In the genomic region with DNA sequence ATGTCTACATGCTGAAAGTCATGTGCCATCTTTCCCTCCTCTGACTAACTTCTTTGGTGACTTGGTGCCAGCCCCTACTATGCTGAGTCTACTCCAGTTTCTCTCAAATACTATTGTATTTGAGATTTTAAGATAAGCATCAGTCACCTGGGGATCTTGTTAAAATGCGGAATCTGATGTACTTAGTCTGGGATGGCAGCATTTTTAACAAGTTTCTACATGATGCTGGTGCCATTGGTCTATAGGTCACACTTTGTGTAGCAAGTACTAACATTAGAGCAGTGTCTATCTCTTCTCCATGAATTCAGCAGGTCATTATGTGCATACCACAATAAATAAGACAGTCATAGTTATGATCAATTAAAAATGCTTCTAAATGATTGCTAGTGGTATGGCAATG, we compare ENCODE assay signal across 37 cellular contexts.
"Had no signal": no experiment of that assay in that cellular context is flagged by ENCODE, and none has a peak within 500 bp of the region (broad histone marks: within the 10 kb centered on the region; RNA-seq: fewer than 3 reads in every experiment).

No MANE protein-coding gene starts in this region.

- H3K9me3 ChIP-seq: adrenal gland, body of pancreas, breast epithelium had no signal

- H3K4me3 ChIP-seq: adrenal gland, body of pancreas, breast epithelium had no signal

- H3K4me1 ChIP-seq: breast epithelium had no signal

- ATAC-seq: activated CD8-positive, alpha-beta T cell treated with anti-CD3 and anti-CD28 coated beads for 36 hours; activated naive CD4-positive, alpha-beta T cell treated with anti-CD3 and anti-CD28 coated beads, Interleukin-2, amount 50 U/mL, for 72 hours; activated T-cell treated with anti-CD3 and anti-CD28 coated beads, Interleukin-2, amount 50 U/mL, for 4 hours; activated T-cell treated with anti-CD3 and anti-CD28 coated beads, Interleukin-2, amount 50 U/mL, for 72 hours; activated T-helper 17 cell treated with anti-CD3 and anti-CD28 coated beads, Interleukin-2, amount 50 U/mL, for 72 hours; body of pancreas had no signal

- H3K27ac Mint-ChIP-seq: activated B cell treated with CpG ODN at 0.5 μM for 24 hours; activated CD4-positive, alpha-beta memory T cell treated with anti-CD3 and anti-CD28 coated beads for 36 hours; activated CD4-positive, alpha-beta T cell treated with anti-CD3 and anti-CD28 coated beads, Interleukin-2, amount 10 ng/mL, durations not matched to agents 24 days and 14 days; activated CD8-positive, alpha-beta T cell treated with anti-CD3 and anti-CD28 coated beads for 36 hours; activated naive CD4-positive, alpha-beta T cell treated with anti-CD3 and anti-CD28 coated beads for 36 hours; activated naive CD4-positive, alpha-beta T cell treated with anti-CD3 and anti-CD28 coated beads, Interleukin-2, amount 50 U/mL, for 72 hours; activated naive CD8-positive, alpha-beta T cell treated with anti-CD3 and anti-CD28 coated beads for 36 hours; activated T-helper 1 cell treated with anti-CD3 and anti-CD28 coated beads, Interleukin-12 subunit alpha, Interleukin-12 subunit beta, Interleukin-2, Interleukin-4 antibody, amounts not matched to agents 30 ng/mL and 10 ng/mL and 1 ng/mL, durations not matched to agents 14 hours and 24 hours and 36 hours; activated T-helper 17 cell treated with anti-CD3 and anti-CD28 coated beads, Interleukin-2, amount 50 U/mL, for 72 hours; T-helper 1 cell treated with Interleukin-12 subunit alpha and Interleukin-12 subunit beta and Interleukin-4 antibody, amounts not matched to agents 30 μg/mL and 1 μg/mL, for 36 hours; T-helper 2 cell treated with Interferon-gamma antibody and Interleukin-4, amounts not matched to agents 5 μg/mL and 100 μg/mL, for 36 hours had no signal

- H3K4me3 Mint-ChIP-seq: activated B cell treated with CpG ODN at 0.5 μM for 24 hours; activated CD4-positive, alpha-beta memory T cell treated with anti-CD3 and anti-CD28 coated beads for 36 hours; activated CD4-positive, alpha-beta T cell treated with anti-CD3 and anti-CD28 coated beads, Interleukin-2, amount 10 ng/mL, durations not matched to agents 24 days and 14 days; activated CD8-positive, alpha-beta T cell treated with anti-CD3 and anti-CD28 coated beads for 36 hours; activated naive CD4-positive, alpha-beta T cell treated with anti-CD3 and anti-CD28 coated beads for 36 hours; activated naive CD8-positive, alpha-beta T cell treated with anti-CD3 and anti-CD28 coated beads for 36 hours; activated T-cell treated with anti-CD3 and anti-CD28 coated beads, Interleukin-2, amount 50 U/mL, for 4 hours; activated T-cell treated with anti-CD3 and anti-CD28 coated beads, Interleukin-2, amount 50 U/mL, for 72 hours; activated T-helper 1 cell treated with anti-CD3 and anti-CD28 coated beads, Interleukin-12 subunit alpha, Interleukin-12 subunit beta, Interleukin-2, Interleukin-4 antibody, amounts not matched to agents 30 ng/mL and 10 ng/mL and 1 ng/mL, durations not matched to agents 14 hours and 24 hours and 36 hours; activated T-helper 17 cell treated with anti-CD3 and anti-CD28 coated beads, Interleukin-2, amount 50 U/mL, for 72 hours; T-helper 1 cell treated with Interleukin-12 subunit alpha and Interleukin-12 subunit beta and Interleukin-4 antibody, amounts not matched to agents 30 μg/mL and 1 μg/mL, for 36 hours; T-helper 2 cell treated with Interferon-gamma antibody and Interleukin-4, amounts not matched to agents 5 μg/mL and 100 μg/mL, for 36 hours had no signal

- H3K36me3 ChIP-seq: adrenal gland, brain microvascular endothelial cell, breast epithelium had no signal

- DNase-seq: activated B cell treated with CpG ODN at 0.5 μM for 24 hours; activated CD4-positive, alpha-beta memory T cell treated with anti-CD3 and anti-CD28 coated beads for 36 hours; activated CD4-positive, alpha-beta T cell treated with anti-CD3 and anti-CD28 coated beads for 4 hours; activated CD4-positive, alpha-beta T cell treated with anti-CD3 and anti-CD28 coated beads, Interleukin-2, amount 10 ng/mL, durations not matched to agents 24 days and 14 days; activated CD4-positive, alpha-beta T cell treated with anti-CD3 and anti-CD28 coated beads, Interleukin-2, amount 50 U/mL, for 1 hour; activated CD4-positive, alpha-beta T cell treated with anti-CD3 and anti-CD28 coated beads, Interleukin-2, amount 50 U/mL, for 4 hours; activated CD4-positive, CD25-positive, alpha-beta regulatory T cell treated with anti-CD3 and anti-CD28 coated beads, Interleukin-2, amount 50 U/mL, for 72 hours; activated CD8-positive, alpha-beta memory T cell treated with anti-CD3 and anti-CD28 coated beads, Interleukin-2, amount 50 U/mL, for 4 hours; activated CD8-positive, alpha-beta T cell treated with anti-CD3 and anti-CD28 coated beads for 36 hours; activated effector memory CD4-positive, alpha-beta T cell treated with anti-CD3 and anti-CD28 coated beads, Interleukin-2, amount 50 U/mL, for 16 hours; activated gamma-delta T cell treated with Interleukin-2 at 50 U/mL for 16 hours; activated naive CD4-positive, alpha-beta T cell; activated naive CD4-positive, alpha-beta T cell treated with anti-CD3 and anti-CD28 coated beads for 36 hours; activated naive CD4-positive, alpha-beta T cell treated with anti-CD3 and anti-CD28 coated beads, Interleukin-2, amount 50 U/mL, for 16 hours; activated naive CD8-positive, alpha-beta T cell treated with anti-CD3 and anti-CD28 coated beads for 36 hours; activated T-cell treated with anti-CD3 and anti-CD28 coated beads for 4 hours; activated T-cell treated with anti-CD3 and anti-CD28 coated beads, Interleukin-2, amount 50 U/mL, for 1 hour; activated T-cell treated with anti-CD3 and anti-CD28 coated beads, Interleukin-2, amount 50 U/mL, for 4 hours; activated T-cell treated with anti-CD3 and anti-CD28 coated beads, Interleukin-2, amount 50 U/mL, for 72 hours; amniotic stem cell; aorta; body of pancreas; brain microvascular endothelial cell; central memory CD4-positive, alpha-beta T cell; T-helper 1 cell; T-helper 2 cell; T-helper 9 cell had no signal

- FAIRE-seq: astrocyte, TTC549 had no signal

- H3K27ac ChIP-seq: brain microvascular endothelial cell, breast epithelium, VCaP had no signal

- H3K27me3 Mint-ChIP-seq: activated B cell treated with CpG ODN at 0.5 μM for 24 hours; activated CD4-positive, alpha-beta memory T cell treated with anti-CD3 and anti-CD28 coated beads for 36 hours; activated CD4-positive, alpha-beta T cell treated with anti-CD3 and anti-CD28 coated beads, Interleukin-2, amount 10 ng/mL, durations not matched to agents 24 days and 14 days; activated CD8-positive, alpha-beta T cell treated with anti-CD3 and anti-CD28 coated beads for 36 hours; activated naive CD8-positive, alpha-beta T cell treated with anti-CD3 and anti-CD28 coated beads for 36 hours; activated T-helper 17 cell treated with anti-CD3 and anti-CD28 coated beads, Interleukin-2, amount 50 U/mL, for 72 hours had no signal

- H3K9me3 Mint-ChIP-seq: activated CD4-positive, alpha-beta T cell treated with anti-CD3 and anti-CD28 coated beads, Interleukin-2, amount 10 ng/mL, durations not matched to agents 24 days and 14 days; activated naive CD4-positive, alpha-beta T cell treated with anti-CD3 and anti-CD28 coated beads for 36 hours; activated T-cell treated with anti-CD3 and anti-CD28 coated beads, Interleukin-2, amount 50 U/mL, for 4 hours; T-helper 2 cell treated with Interferon-gamma antibody and Interleukin-4, amounts not matched to agents 5 μg/mL and 100 μg/mL, for 36 hours had no signal

- H3K27me3 ChIP-seq: adrenal gland, body of pancreas, brain microvascular endothelial cell, breast epithelium had no signal
